In genomic region chr5:136080483-136081180, GRCh38 we compare ENCODE assay signal across 1 cellular context.
TF ChIP-seq lines count a peak whose summit lies in the region.

No MANE protein-coding gene starts in this region.

TF ChIP-seq in WTC11, 78 proteins besides CTCF, POLR2A, EP300 and RAD21 (continued from another document):
- TF ChIP-seq ARID4B (CRISPR knock-in tag; IDR thresholded peaks at IDR 0.05; ENCODE audit: borderline replicate concordance) (no peak), ERG (CRISPR knock-in tag; IDR thresholded peaks at IDR 0.05) (no peak), GABPB1 (CRISPR knock-in tag; IDR thresholded peaks at IDR 0.05) (no peak), NR2C2 (CRISPR knock-in tag; IDR thresholded peaks at IDR 0.05) (no peak), SP1 (CRISPR knock-in tag; conservative IDR thresholded peaks at IDR 0.05) (peak; percentile 58), FOXJ3 (CRISPR knock-in tag; IDR thresholded peaks at IDR 0.05; ENCODE audit: borderline replicate concordance) (no peak), CREM (CRISPR knock-in tag; IDR thresholded peaks at IDR 0.05) (0 out of 2 replicates have a peak, but pooled peaks have one; percentile 24), NFE2L1 (CRISPR knock-in tag; IDR thresholded peaks at IDR 0.05) (no peak), ZNF317 (CRISPR knock-in tag; IDR thresholded peaks at IDR 0.05; ENCODE audit: borderline replicate concordance, low read depth) (no peak), HMGXB4 (CRISPR knock-in tag; IDR thresholded peaks at IDR 0.05) (peak; percentile 68; the same call in 1 of the 2 replicates)
